ENCODE assay signal across 21 cellular contexts in the genomic region with DNA sequence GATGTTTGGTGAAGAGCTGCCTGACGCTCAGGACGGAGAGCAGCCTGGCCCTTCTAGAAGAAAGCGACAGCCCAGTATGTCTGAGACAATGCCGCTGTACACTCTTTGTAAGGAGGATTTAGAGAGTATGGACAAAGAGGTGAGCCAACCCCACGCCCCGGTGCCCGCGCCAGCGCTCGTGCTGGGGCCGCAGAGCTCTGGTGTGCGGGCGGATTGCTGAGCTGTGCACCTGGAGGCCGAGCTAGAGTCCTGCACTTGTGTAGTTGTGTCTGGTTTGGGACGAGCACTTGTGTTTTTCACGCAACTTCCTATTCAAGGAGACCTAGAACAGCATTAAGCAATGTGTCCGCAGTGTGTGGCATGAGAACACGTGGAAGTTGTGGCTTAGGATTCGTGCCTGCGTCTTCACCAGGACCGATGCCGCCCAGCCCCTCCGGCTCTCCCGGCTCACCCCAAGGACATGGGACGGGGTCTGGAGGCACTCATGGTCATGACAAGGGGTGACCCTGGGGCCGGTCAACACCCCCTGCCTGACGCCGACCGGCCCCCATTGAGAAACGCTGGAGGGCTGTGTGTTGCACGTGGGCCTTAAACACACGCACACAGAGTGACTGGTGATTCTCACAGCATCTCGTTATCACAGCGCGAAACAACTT.
"Had no signal": no experiment of that assay in that cellular context is flagged by ENCODE, and none has a peak within 500 bp of the region (broad histone marks: within the 10 kb centered on the region; RNA-seq: fewer than 3 reads in every experiment).

No MANE protein-coding gene starts in this region.

- H3K9me3 Mint-ChIP-seq: memory B cell had no signal

- H3K4me1 Mint-ChIP-seq: memory B cell had no signal

- H3K4me3 Mint-ChIP-seq: memory B cell; naive thymus-derived CD4-positive, alpha-beta T cell had no signal

- DNase-seq: dermis blood vessel endothelial cell; dorsolateral prefrontal cortex; effector CD4-positive, alpha-beta T cell; effector memory CD4-positive, alpha-beta T cell; erythroblast; esophagus squamous epithelium; foreskin fibroblast; foreskin melanocyte; gastrocnemius medialis; glutamatergic neuron; head of caudate nucleus; heart right ventricle; hippocampal formation; left cardiac atrium; mammary epithelial cell; mesendoderm; midbrain; naive thymus-derived CD4-positive, alpha-beta T cell had no signal

- H3K27me3 Mint-ChIP-seq: memory B cell; naive thymus-derived CD4-positive, alpha-beta T cell had no signal

- ATAC-seq: esophagus mucosa; gastrocnemius medialis; left cardiac atrium; left lung; naive thymus-derived CD4-positive, alpha-beta T cell had no signal

- H3K27ac Mint-ChIP-seq: memory B cell had no signal
